ENCODE assay signal across 8 cellular contexts in genomic region chr4:185573651-185574199, GRCh38. TPM values are rescaled to one million over a fixed set of nuclear protein-coding genes. Genes with fewer than 3 reads are reported as not detected.
DNase-seq lines count a peak whose midpoint lies in the region; ATAC-seq and TF ChIP-seq lines count a peak whose summit lies in the region.

No MANE protein-coding gene starts in this region.

- in situ Hi-C loops in mammary epithelial cell (cut with MboI; ENCODE audit: low sequenced_read_pairs in 2 of 2), result no loop called here

- H3K4me1 ChIP-seq in mammary epithelial cell (ENCODE audit: insufficient read depth, low read length), result peaks cover 8% of the 10 kb centered on the region

- peak overlapping the region; percentile 97 for H2AFZ ChIP-seq in mammary epithelial cell (ENCODE audit: low read depth, low read length)

- H3K9ac ChIP-seq in mammary epithelial cell (ENCODE audit: insufficient read depth, low read length), result peak overlapping the region; percentile 18

- H3K4me3 ChIP-seq in AG10803 (ENCODE audit: low read length), result no peak overlapping the region
- H3K4me3 ChIP-seq in mammary epithelial cell (replicated peaks in 1 of 3; ENCODE audit: insufficient read depth in 1 of 3, low read depth in 2 of 3, low read length in 3 of 3), result peak overlapping the region in 2 of 3 experiments; percentile 16 to 17

- no peak overlapping the region for H3K27ac Mint-ChIP-seq in T-cell

- WGBS in mammary epithelial cell (ENCODE audit: low coverage, missing lambda C conversion rate), result 43% methylated on average over 7 of the region's 10 CpGs

- no peaks in the 10 kb centered on the region for H3K36me3 Mint-ChIP-seq in T-cell

- no peak overlapping the region for H3K4me3 Mint-ChIP-seq in T-cell

- dilution Hi-C loops in mammary epithelial cell (cut with HindIII; ENCODE audit: low sequenced_read_pairs), result no loop called here

- H4K20me1 ChIP-seq in mammary epithelial cell (ENCODE audit: insufficient read depth, low read length), result no peaks in the 10 kb centered on the region

- H3K4me1 Mint-ChIP-seq in T-cell, result no peaks in the 10 kb centered on the region

- ATAC-seq in left lobe of liver, result peak; percentile 43
- no peak for ATAC-seq in T-cell (replicated peaks in 1 of 4)
- ATAC-seq in sciatic nerve, result no peak

- CTCF ChIA-PET in mammary epithelial cell (lab: Charles Lee; ENCODE audit: low non-redundant PET), result no interaction called here
- CTCF ChIA-PET in T-cell (lab: Charles Lee), result no interaction called here

- BruUV-seq in mammary epithelial cell (replicated peaks; lab: Mats Ljungman, UMichigan), result no TSS peak

- intact Hi-C loops in mammary epithelial cell (cut with micrococcal nuclease) (no loop called here), sciatic nerve (cut with DNase I) (no loop called here)

- H3K27ac ChIP-seq in mammary epithelial cell (ENCODE audit: insufficient read depth, low read depth, low read length), result peak overlapping the region; percentile 61

- POLR2A ChIA-PET in T-cell (lab: Charles Lee), result no interaction called here

- H3K9me3 Mint-ChIP-seq in T-cell, result no peaks in the 10 kb centered on the region

- TF ChIP-seq CTCF in AG10803 (conservative IDR thresholded peaks at IDR 0.05; ENCODE audit: low read length), result no peak
- TF ChIP-seq CTCF in mammary epithelial cell (conservative IDR thresholded peaks at IDR 0.05 in 1 of 2, IDR thresholded peaks at IDR 0.05 in 1 of 2; ENCODE audit: extremely low read depth in 1 of 2, insufficient read depth in 1 of 2, low read depth in 1 of 2, low read length in 2 of 2), result no peak

- DNase-seq in AG10803 (ENCODE audit: low read depth), result peak; percentile 55
- peak; percentile 93 for DNase-seq in M059J (ENCODE audit: low read depth)
- peak; percentile 71 for DNase-seq in mammary epithelial cell
- no peak for DNase-seq in left lobe of liver (ENCODE audit: low spot score)
- no peak for DNase-seq in T-cell
- no peak for DNase-seq in NCI-H1694 (lab: John Stamatoyannopoulos, UW)
- no peak for DNase-seq in sciatic nerve (ENCODE audit: low spot score)
- no peak for DNase-seq in NK-92 (lab: John Stamatoyannopoulos, UW; ENCODE audit: unreplicated experiment)

- no peaks in the 10 kb centered on the region for H3K79me2 ChIP-seq in mammary epithelial cell (ENCODE audit: insufficient read depth, low read length)

- H3K4me2 ChIP-seq in mammary epithelial cell (ENCODE audit: insufficient read depth, low read depth, low read length), result peak overlapping the region; percentile 71

- no peaks in the 10 kb centered on the region for H3K36me3 ChIP-seq in mammary epithelial cell (ENCODE audit: insufficient read depth, low read length)

- no peaks in the 10 kb centered on the region for H3K9me3 ChIP-seq in mammary epithelial cell (replicated peaks; ENCODE audit: insufficient read depth, low read length)

- H3K27me3 Mint-ChIP-seq in T-cell, result peaks cover 21 to 23% of the 10 kb centered on the region in 2 donors

- no peaks in the 10 kb centered on the region for H3K27me3 ChIP-seq in mammary epithelial cell (ENCODE audit: insufficient read depth, low read length)

RNA-seq across cellular contexts. Expression of gene PDLIM3, which starts 38.4 kb away (rescaled TPM):
- 7.4 and 14.5 TPM in 2 replicates for total RNA-seq in M059J (2014; rRNA removed; shearing (Covaris generic))
- total RNA-seq in mammary epithelial cell (1 to 10 TPM in 1 of 2 donors, under 1 TPM in 1; 0.24 to 9.0 TPM), left lobe of liver (1.7 TPM), T-cell (under 1 TPM in 3 of 5 donors, not detected in 2; 0.23 to 0.63 (median 0.63) TPM), sciatic nerve (9.8 TPM)
- 3.7 TPM for polyA plus RNA-seq in mammary epithelial cell
- 1.8 TPM for polyA minus RNA-seq in mammary epithelial cell

Comparison
In these comparisons a context has a peak if more than half of its experiments do, and no peak if none do; other contexts are left out.
1. DNase-seq: peak in AG10803 (single experiment), M059J (single experiment) and mammary epithelial cell (single experiment); none in left lobe of liver (single experiment), T-cell (0 of 34), NCI-H1694 (single experiment), sciatic nerve (single experiment) and NK-92 (single experiment).